8 cellular contexts compared by ENCODE assay signal in genomic region chr22:18001894-18002315, GRCh38. TPM values are rescaled to one million over a fixed set of nuclear protein-coding genes. Genes with fewer than 3 reads are reported as not detected.
DNase-seq lines count a peak whose midpoint lies in the region; ATAC-seq and TF ChIP-seq lines count a peak whose summit lies in the region.
"Not testable (repeated sequence)": the region's sequence is repeated elsewhere in the genome, so short reads cannot be mapped to it uniquely, and the experiment has no call there.

No MANE protein-coding gene starts in this region.

- not testable (repeated sequence) for TF ChIP-seq CTCF in Calu3 (IDR thresholded peaks at IDR 0.05; ENCODE audit: unreplicated experiment); OCI-LY1 (IDR thresholded peaks at IDR 0.05; ENCODE audit: low read length); activated CD8-positive, alpha-beta T cell treated with anti-CD3 and anti-CD28 coated beads for 36 hours (IDR thresholded peaks at IDR 0.05); breast epithelium (IDR thresholded peaks at IDR 0.05); fibroblast of mammary gland (conservative IDR thresholded peaks at IDR 0.05; ENCODE audit: control insufficient read depth, insufficient read depth, low read depth, low read length); prostate gland (IDR thresholded peaks at IDR 0.05); tibial nerve (IDR thresholded peaks at IDR 0.05)

- peaks cover 32% of the 10 kb centered on the region for H3K4me1 Mint-ChIP-seq in Calu3 (ENCODE audit: low read depth, unreplicated experiment)
- peaks cover 35% of the 10 kb centered on the region for H3K4me1 Mint-ChIP-seq in activated CD8-positive, alpha-beta T cell treated with anti-CD3 and anti-CD28 coated beads for 36 hours (ENCODE audit: low read depth)

- DNase-seq in Calu3; activated CD8-positive, alpha-beta T cell treated with anti-CD3 and anti-CD28 coated beads for 36 hours; breast epithelium (ENCODE audit: low spot score in 2 of 2); fibroblast of mammary gland (ENCODE audit: low read depth); prostate gland (ENCODE audit: low spot score); tibial nerve (ENCODE audit: low spot score in 2 of 2): not testable (repeated sequence)

- not testable (repeated sequence) for H3K9me2 ChIP-seq in OCI-LY1 (ENCODE audit: low read depth, low read length)

- H3K9me3 ChIP-seq in OCI-LY1 (ENCODE audit: low read length); breast epithelium; mesodermal cell (ENCODE audit: control insufficient read depth, low read length); prostate gland; tibial nerve: not testable (repeated sequence)

- POLR2A ChIA-PET in activated CD8-positive, alpha-beta T cell treated with anti-CD3 and anti-CD28 coated beads for 36 hours (lab: Charles Lee), result interaction anchor here (1.6 to 2.1 kb wide), 2 partner anchors 76 to 217 kb away, joined by 4 to 6 read pairs; partner anchors contain the start of gene PEX26

- H3F3A ChIP-seq in OCI-LY1 (ENCODE audit: insufficient read depth, low read length), result not testable (repeated sequence)

- H3K4me3 ChIP-seq in OCI-LY1 (ENCODE audit: low read depth, low read length, poor library complexity, severe bottlenecking) (peak overlapping the region; percentile 69), breast epithelium (peak overlapping the region; percentile 69 to 94 (median 81)), fibroblast of mammary gland (ENCODE audit: control insufficient read depth, low read depth, low read length) (peak overlapping the region; percentile 66), prostate gland (peak overlapping the region; percentile 81 to 91), tibial nerve (peak overlapping the region; percentile 75 to 92 (median 85))
- H3K4me3 ChIP-seq in mesodermal cell (ENCODE audit: extremely low read depth, insufficient read depth, low read length, poor library complexity, severe bottlenecking), result not testable (repeated sequence)

- TF ChIP-seq POLR2A in breast epithelium (IDR thresholded peaks at IDR 0.05); prostate gland (IDR thresholded peaks at IDR 0.05); tibial nerve (IDR thresholded peaks at IDR 0.05): not testable (repeated sequence)

- intact Hi-C loops in Calu3 (cut with micrococcal nuclease; ENCODE audit: unreplicated experiment), result loop anchor here (2.0 to 10.0 kb wide), 3 partner anchors 60 to 167 kb away; partner anchors contain the start of gene PEX26
- intact Hi-C loops in activated CD8-positive, alpha-beta T cell treated with anti-CD3 and anti-CD28 coated beads for 36 hours (cut with micrococcal nuclease); breast epithelium (cut with DNase I; ENCODE audit: low total_unique reads): not testable (repeated sequence)
- intact Hi-C loops in prostate gland (cut with DNase I), result loop anchor here (1.0 to 2.0 kb wide), 3 partner anchors 22 to 91 kb away; partner anchors contain the start of genes MICAL3 and PEX26

- WGBS in mesodermal cell (ENCODE audit: insufficient coverage in 2 of 2), 2 experiments, result 51 to 55% methylated on average over 14 to 15 of the region's 15 CpGs
- 45% methylated on average over 15 of the region's 15 CpGs for WGBS in prostate gland
- WGBS in tibial nerve, 2 donors, result 34 to 36% methylated on average over 15 of the region's 15 CpGs

- not testable (repeated sequence) for H3K36me3 ChIP-seq in OCI-LY1 (ENCODE audit: insufficient read depth, low read length); breast epithelium; mesodermal cell (ENCODE audit: control insufficient read depth, insufficient read depth, low read length); prostate gland; tibial nerve

- H3K27me3 ChIP-seq in OCI-LY1 (ENCODE audit: insufficient read depth, low read length); breast epithelium; prostate gland (replicated peaks; ENCODE audit: insufficient read depth); tibial nerve: not testable (repeated sequence)

- H2AFZ ChIP-seq in OCI-LY1 (ENCODE audit: low read length), result not testable (repeated sequence)

- TF ChIP-seq EP300 in tibial nerve (IDR thresholded peaks at IDR 0.05), result not testable (repeated sequence)

- H3K27ac Mint-ChIP-seq in Calu3 (ENCODE audit: unreplicated experiment), result peak overlapping the region; percentile 91
- H3K27ac Mint-ChIP-seq in activated CD8-positive, alpha-beta T cell treated with anti-CD3 and anti-CD28 coated beads for 36 hours, result peak overlapping the region; percentile 94

- peaks cover 14% of the 10 kb centered on the region for H3K79me2 ChIP-seq in OCI-LY1 (ENCODE audit: insufficient read depth, low read length)

- H4K20me1 ChIP-seq in OCI-LY1 (ENCODE audit: insufficient read depth, low read length), result not testable (repeated sequence)

- not testable (repeated sequence) for ATAC-seq in activated CD8-positive, alpha-beta T cell treated with anti-CD3 and anti-CD28 coated beads for 36 hours

- BruUV-seq in Calu3 (replicated peaks; lab: Mats Ljungman, UMichigan), result not testable (repeated sequence)

- H3K27me3 Mint-ChIP-seq in Calu3 (ENCODE audit: unreplicated experiment); activated CD8-positive, alpha-beta T cell treated with anti-CD3 and anti-CD28 coated beads for 36 hours: not testable (repeated sequence)

- peaks cover 49% of the 10 kb centered on the region for H3K4me1 ChIP-seq in OCI-LY1 (ENCODE audit: insufficient read depth, low read length, severe bottlenecking)
- H3K4me1 ChIP-seq in breast epithelium; prostate gland (replicated peaks): not testable (repeated sequence)
- peaks cover 11% of the 10 kb centered on the region for H3K4me1 ChIP-seq in mesodermal cell (ENCODE audit: control insufficient read depth, insufficient read depth, low read length, poor library complexity, severe bottlenecking)
- H3K4me1 ChIP-seq in tibial nerve, result peaks cover 0 to 39% (median 14%) of the 10 kb centered on the region in 4 donors

- H3K4me3 Mint-ChIP-seq in Calu3 (ENCODE audit: low read depth, unreplicated experiment), result peak overlapping the region; percentile 70
- peak overlapping the region; percentile 85 for H3K4me3 Mint-ChIP-seq in activated CD8-positive, alpha-beta T cell treated with anti-CD3 and anti-CD28 coated beads for 36 hours

- not testable (repeated sequence) for H3K9ac ChIP-seq in OCI-LY1 (ENCODE audit: low read length)

- H3K27ac ChIP-seq in OCI-LY1 (ENCODE audit: low read depth, low read length, poor library complexity, severe bottlenecking) (peak overlapping the region; percentile 72), breast epithelium (peak overlapping the region; percentile 91 to 95), mesodermal cell (ENCODE audit: low read depth, low read length, severe bottlenecking) (peak overlapping the region; percentile 99), prostate gland (peak overlapping the region; percentile 88 to 89), tibial nerve (peak overlapping the region; percentile 80 to 97 (median 86))

- CTCF ChIA-PET in Calu3 (lab: Charles Lee), result interaction anchor here (0.9 kb wide), 1 partner anchor 74 kb away, joined by 4 read pairs; no protein-coding TSS in a partner anchor
- CTCF ChIA-PET in activated CD8-positive, alpha-beta T cell treated with anti-CD3 and anti-CD28 coated beads for 36 hours (lab: Charles Lee), result interaction anchor here (2.9 kb wide), 1 partner anchor 22 kb away, joined by 14 read pairs; the partner anchor contains the start of gene MICAL3

- peaks cover 26% of the 10 kb centered on the region for H3K36me3 Mint-ChIP-seq in Calu3 (ENCODE audit: insufficient read depth, unreplicated experiment)
- H3K36me3 Mint-ChIP-seq in activated CD8-positive, alpha-beta T cell treated with anti-CD3 and anti-CD28 coated beads for 36 hours (ENCODE audit: low read depth), result not testable (repeated sequence)

- peak overlapping the region; percentile 65 for H3K4me2 ChIP-seq in OCI-LY1 (ENCODE audit: low read length)

- H3K9me3 Mint-ChIP-seq in Calu3 (ENCODE audit: low read depth, unreplicated experiment); activated CD8-positive, alpha-beta T cell treated with anti-CD3 and anti-CD28 coated beads for 36 hours: not testable (repeated sequence)

RNA-seq across cellular contexts. Expression of gene MICAL3, which starts 22.5 kb away (rescaled TPM):
- total RNA-seq in Calu3 (2022) (60.6 and 71.3 TPM in 2 replicates), breast epithelium (10 to 100 TPM; 19.5 to 42.3 (median 34.8) TPM), prostate gland (10 to 100 TPM; 58.6 to 78.7 TPM), tibial nerve (10 to 100 TPM; 45.2 to 56.3 (median 46.3) TPM)
- 10 to 100 TPM; 31.6 to 32.4 TPM for total RNA-seq in activated CD8-positive, alpha-beta T cell treated with anti-CD3 and anti-CD28 coated beads for 36 hours
- 18.3 TPM for polyA plus RNA-seq in mesodermal cell (2013, experiment 1 of 2)
- polyA plus RNA-seq in mesodermal cell (2013, experiment 2 of 2), result 16.6 TPM
